ENCODE assay signal across 32 cellular contexts in genomic region chr19:35554076-35554475, GRCh38. TPM values are rescaled to one million over a fixed set of nuclear protein-coding genes. Genes with fewer than 3 reads are reported as not detected.
"Had no signal": no experiment of that assay in that cellular context is flagged by ENCODE, and none has a peak within 500 bp of the region (broad histone marks: within the 10 kb centered on the region; RNA-seq: fewer than 3 reads in every experiment).

No MANE protein-coding gene starts in this region.

- H3K4me3 Mint-ChIP-seq: activated CD4-positive, alpha-beta memory T cell treated with anti-CD3 and anti-CD28 coated beads for 36 hours; activated CD4-positive, alpha-beta T cell treated with anti-CD3 and anti-CD28 coated beads, Interleukin-2, amount 10 ng/mL, durations not matched to agents 7 days and 5 days; activated T-cell treated with anti-CD3 and anti-CD28 coated beads, Interleukin-2, amount 50 U/mL, for 4 hours had no signal

- H3K27me3 ChIP-seq: Peyer's patch had no signal

- ATAC-seq: activated T-cell treated with anti-CD3 and anti-CD28 coated beads, Interleukin-2, amount 50 U/mL, for 4 hours; SK-N-SH treated with all-trans-retinoic acid at 6 μM for 48 hours had no signal

- DNase-seq: activated CD4-positive, alpha-beta memory T cell treated with anti-CD3 and anti-CD28 coated beads for 36 hours; activated CD4-positive, alpha-beta T cell treated with anti-CD3 and anti-CD28 coated beads, Interleukin-2, amount 10 ng/mL, durations not matched to agents 7 days and 5 days; activated CD4-positive, CD25-positive, alpha-beta regulatory T cell; activated CD8-positive, alpha-beta memory T cell treated with anti-CD3 and anti-CD28 coated beads for 24 hours; activated effector memory CD4-positive, alpha-beta T cell treated with anti-CD3 and anti-CD28 coated beads, Interleukin-2, amount 50 U/mL, for 16 hours; activated naive CD4-positive, alpha-beta T cell treated with Interleukin-2 at 50 U/mL for 16 hours; activated T-cell treated with anti-CD3 and anti-CD28 coated beads, Interleukin-2, amount 50 U/mL, for 4 hours; cerebellar nuclear complex; MM.1S; NCI-H1105; NCI-H1436; NCI-H1694 treated with DMSO at 0.1 percent for 48 hours; NCI-H2029 treated with DMSO at 0.1 percent for 48 hours; NCI-H345; NCI-H510A; NCI-H69; NK-92 treated with Interleukin-12 subunit alpha and Interleukin-12 subunit beta, amount 100 ng/mL, for 24 hours; OCI-M1; Peyer's patch; Right ventricle myocardium superior; SW 1271; T-helper 9 cell had no signal

- H3K9me3 Mint-ChIP-seq: activated CD4-positive, alpha-beta memory T cell treated with anti-CD3 and anti-CD28 coated beads for 36 hours; activated CD4-positive, alpha-beta T cell treated with anti-CD3 and anti-CD28 coated beads, Interleukin-2, amount 10 ng/mL, durations not matched to agents 7 days and 5 days; activated naive CD4-positive, alpha-beta T cell treated with anti-CD3 and anti-CD28 coated beads, Interleukin-2, amount 50 U/mL, for 72 hours; activated T-cell treated with anti-CD3 and anti-CD28 coated beads, Interleukin-2, amount 50 U/mL, for 4 hours had no signal

- H3K36me3 Mint-ChIP-seq: activated naive CD4-positive, alpha-beta T cell treated with anti-CD3 and anti-CD28 coated beads, Interleukin-2, amount 50 U/mL, for 72 hours had no signal

- H3K4me3 ChIP-seq: Peyer's patch, SJSA1 had no signal

- H3K27ac Mint-ChIP-seq: activated CD4-positive, alpha-beta memory T cell treated with anti-CD3 and anti-CD28 coated beads for 36 hours; activated CD4-positive, alpha-beta T cell treated with anti-CD3 and anti-CD28 coated beads, Interleukin-2, amount 10 ng/mL, durations not matched to agents 7 days and 5 days had no signal

- H3K4me1 ChIP-seq: SJSA1 had no signal

- H3K27ac ChIP-seq: Peyer's patch, RWPE1, SJSA1, VCaP had no signal

- FAIRE-seq: colon, TTC549 had no signal

- H3K9me3 ChIP-seq: SJSA1 had no signal

- H3K36me3 ChIP-seq: Peyer's patch had no signal

RNA-seq across cellular contexts. Expression of gene ATP4A, which starts 9.4 kb away (rescaled TPM):
- total RNA-seq: activated CD4-positive, alpha-beta memory T cell treated with anti-CD3 and anti-CD28 coated beads for 36 hours; activated CD4-positive, alpha-beta T cell treated with anti-CD3 and anti-CD28 coated beads, Interleukin-2, amount 10 ng/mL, durations not matched to agents 7 days and 5 days; activated naive CD4-positive, alpha-beta T cell treated with anti-CD3 and anti-CD28 coated beads, Interleukin-2, amount 50 U/mL, for 72 hours; activated T-cell treated with anti-CD3 and anti-CD28 coated beads, Interleukin-2, amount 50 U/mL, for 4 hours; cardiac septum; Peyer's patch; Right ventricle myocardium superior; SJSA1; T-helper 1 cell treated with Interleukin-12 subunit alpha and Interleukin-12 subunit beta and Interleukin-4 antibody, amounts not matched to agents 30 ng/mL and 1 ng/mL, for 36 hours had no signal

RNA-seq across cellular contexts. Expression of gene GAPDHS, which starts 20.8 kb away (rescaled TPM):
- total RNA-seq: activated CD4-positive, alpha-beta memory T cell treated with anti-CD3 and anti-CD28 coated beads for 36 hours; activated CD4-positive, alpha-beta T cell treated with anti-CD3 and anti-CD28 coated beads, Interleukin-2, amount 10 ng/mL, durations not matched to agents 7 days and 5 days; activated naive CD4-positive, alpha-beta T cell treated with anti-CD3 and anti-CD28 coated beads, Interleukin-2, amount 50 U/mL, for 72 hours; activated T-cell treated with anti-CD3 and anti-CD28 coated beads, Interleukin-2, amount 50 U/mL, for 4 hours; cardiac septum; Right ventricle myocardium superior; SJSA1; T-helper 1 cell treated with Interleukin-12 subunit alpha and Interleukin-12 subunit beta and Interleukin-4 antibody, amounts not matched to agents 30 ng/mL and 1 ng/mL, for 36 hours had no signal
- polyA plus RNA-seq: adipose tissue had no signal

RNA-seq across cellular contexts. Expression of gene SBSN, which starts 26.0 kb away (rescaled TPM):
- total RNA-seq: activated CD4-positive, alpha-beta T cell treated with anti-CD3 and anti-CD28 coated beads, Interleukin-2, amount 10 ng/mL, durations not matched to agents 7 days and 5 days; activated naive CD4-positive, alpha-beta T cell treated with anti-CD3 and anti-CD28 coated beads, Interleukin-2, amount 50 U/mL, for 72 hours; activated T-cell treated with anti-CD3 and anti-CD28 coated beads, Interleukin-2, amount 50 U/mL, for 4 hours; cardiac septum; Right ventricle myocardium superior; SJSA1; T-helper 1 cell treated with Interleukin-12 subunit alpha and Interleukin-12 subunit beta and Interleukin-4 antibody, amounts not matched to agents 30 ng/mL and 1 ng/mL, for 36 hours had no signal

RNA-seq across cellular contexts. Expression of gene PMIS2, which starts 31.9 kb away (rescaled TPM):
- total RNA-seq: activated CD4-positive, alpha-beta memory T cell treated with anti-CD3 and anti-CD28 coated beads for 36 hours; activated CD4-positive, alpha-beta T cell treated with anti-CD3 and anti-CD28 coated beads, Interleukin-2, amount 10 ng/mL, durations not matched to agents 7 days and 5 days; activated naive CD4-positive, alpha-beta T cell treated with anti-CD3 and anti-CD28 coated beads, Interleukin-2, amount 50 U/mL, for 72 hours; activated T-cell treated with anti-CD3 and anti-CD28 coated beads, Interleukin-2, amount 50 U/mL, for 4 hours; cardiac septum; Peyer's patch; Right ventricle myocardium superior; SJSA1; T-helper 1 cell treated with Interleukin-12 subunit alpha and Interleukin-12 subunit beta and Interleukin-4 antibody, amounts not matched to agents 30 ng/mL and 1 ng/mL, for 36 hours had no signal
- polyA plus RNA-seq: adipose tissue had no signal
